In genomic region chr7:116443101-116443523, GRCh38 we compare ENCODE assay signal across 10 cellular contexts. TPM values are rescaled to one million over a fixed set of nuclear protein-coding genes. Genes with fewer than 3 reads are reported as not detected.
DNase-seq lines count a peak whose midpoint lies in the region; ATAC-seq and TF ChIP-seq lines count a peak whose summit lies in the region.
"Had no signal": no experiment of that assay in that cellular context is flagged by ENCODE, and none has a peak within 500 bp of the region (broad histone marks: within the 10 kb centered on the region; RNA-seq: fewer than 3 reads in every experiment).

No MANE protein-coding gene starts in this region.

- DNase-seq in EL: peak; percentile 95
- DNase-seq in SJCRH30: peak; percentile 48 to 71
- peak; percentile 95 for DNase-seq in fibroblast of mammary gland (ENCODE audit: low read depth)
- peak; percentile 86 for DNase-seq in retinal pigment epithelial cell (ENCODE audit: low read depth)
- DNase-seq in NCI-H345 treated with DMSO at 0.1 percent for 48 hours (lab: John Stamatoyannopoulos, UW; ENCODE audit: unreplicated experiment): no peak
- DNase-seq in GDM1 (lab: John Stamatoyannopoulos, UW): no peak
- DNase-seq: midbrain, NCI-H2029 treated with DMSO at 0.1 percent for 48 hours had no signal

- no peaks in the 10 kb centered on the region for H3K27me3 ChIP-seq in SJCRH30

- H3K36me3 ChIP-seq in SJCRH30: no peaks in the 10 kb centered on the region

- ATAC-seq in HG03342 (IDR thresholded peaks at IDR 0.05; ENCODE audit: unreplicated experiment): no peak
- no peak for ATAC-seq in HG02884 (IDR thresholded peaks at IDR 0.05; ENCODE audit: unreplicated experiment)

- peak overlapping the region; percentile 87 for H3K27ac ChIP-seq in SJCRH30

- H3K9me3 ChIP-seq in SJCRH30 (replicated peaks): no peaks in the 10 kb centered on the region

- H3K4me3 ChIP-seq in SJCRH30: no peak overlapping the region
- no peak overlapping the region for H3K4me3 ChIP-seq in fibroblast of mammary gland (ENCODE audit: control insufficient read depth, low read depth, low read length)
- H3K4me3 ChIP-seq in retinal pigment epithelial cell (ENCODE audit: low read length): no peak overlapping the region

- peaks cover 20% of the 10 kb centered on the region for H3K4me1 ChIP-seq in SJCRH30

- TF ChIP-seq CTCF in fibroblast of mammary gland (conservative IDR thresholded peaks at IDR 0.05; ENCODE audit: control insufficient read depth, insufficient read depth, low read depth, low read length): no peak
- TF ChIP-seq CTCF in retinal pigment epithelial cell (conservative IDR thresholded peaks at IDR 0.05; ENCODE audit: low read depth, low read length): no peak

RNA-seq across cellular contexts. Expression of gene CAV2, which starts 56.4 kb away (rescaled TPM):
- 21.6 and 25.2 TPM in 2 replicates for total RNA-seq in SJCRH30 (2014; rRNA removed; shearing (Covaris generic))

Comparison
In these comparisons a context has a peak if more than half of its experiments do, and no peak if none do; other contexts are left out.
1. DNase-seq: peak in EL (single experiment), SJCRH30 (2 of 2), fibroblast of mammary gland (single experiment) and retinal pigment epithelial cell (single experiment); none in NCI-H345 treated with DMSO at 0.1 percent for 48 hours (single experiment) and GDM1 (single experiment).